ENCODE assay signal across 11 cellular contexts in the genomic region with DNA sequence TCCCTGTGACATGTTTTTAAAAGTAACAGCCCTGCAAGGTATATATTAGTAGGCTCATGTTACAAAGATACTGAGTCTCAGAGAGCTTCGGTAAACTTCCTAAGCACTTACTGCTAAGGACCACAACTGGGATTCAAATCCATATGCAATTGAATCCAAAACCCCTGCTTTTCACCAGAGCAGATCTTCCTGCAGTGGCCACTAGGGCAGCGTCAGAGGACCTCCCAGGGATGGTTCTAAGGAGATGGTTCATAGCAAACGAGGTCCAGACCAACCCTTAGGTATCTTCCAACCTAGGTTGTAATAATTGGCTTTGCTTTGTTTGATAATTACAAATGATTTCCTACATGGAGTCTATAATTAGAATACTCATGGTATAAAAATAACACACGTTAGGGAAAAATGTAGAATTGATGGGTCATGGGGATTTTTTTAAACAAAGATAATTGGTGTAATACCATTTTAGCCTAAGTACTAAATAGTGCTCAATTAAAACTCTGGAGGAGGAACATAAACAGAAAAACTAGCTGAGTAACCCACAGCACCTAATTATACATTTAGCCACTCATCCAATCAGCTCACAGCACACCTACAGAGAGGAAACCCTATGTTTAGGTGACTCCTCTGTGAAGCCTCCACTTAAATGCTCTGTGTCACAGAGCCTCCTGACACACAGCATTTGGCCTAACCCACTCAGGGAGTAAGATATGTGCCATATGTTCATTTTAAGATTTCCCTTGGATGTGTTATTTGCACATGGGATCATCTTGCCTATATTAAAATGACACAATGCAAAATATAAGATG. TPM values are rescaled to one million over a fixed set of nuclear protein-coding genes. Genes with fewer than 3 reads are reported as not detected.
DNase-seq lines count a peak whose midpoint lies in the region; ATAC-seq, FAIRE-seq and TF ChIP-seq lines count a peak whose summit lies in the region.
"Had no signal": no experiment of that assay in that cellular context is flagged by ENCODE, and none has a peak within 500 bp of the region (broad histone marks: within the 10 kb centered on the region; RNA-seq: fewer than 3 reads in every experiment).

No MANE protein-coding gene starts in this region.

- no peaks in the 10 kb centered on the region for H3K9me3 Mint-ChIP-seq in nephron

- CTCF ChIA-PET in GM12878 (lab: Yijun Ruan, JAX): interaction anchor here (0.9 to 1.3 kb wide), 4 partner anchors 10 to 509 kb away, joined by 3 to 5 read pairs (median 4); a partner anchor contains a TSS

- no peaks in the 10 kb centered on the region for H3K36me3 Mint-ChIP-seq in nephron (ENCODE audit: low read depth)

- H3K27me3 Mint-ChIP-seq in nephron (ENCODE audit: low read depth): no peaks in the 10 kb centered on the region

- BruUV-seq in GM12878 (replicated peaks; lab: Mats Ljungman, UMichigan): no TSS peak

- peak overlapping the region; percentile 45 to 90 (median 68) for H3K27ac Mint-ChIP-seq in nephron

- H3K9me3 ChIP-seq in MM.1S (replicated peaks; ENCODE audit: insufficient read depth, low read length) (no peaks in the 10 kb centered on the region), GM12878 (replicated peaks; ENCODE audit: control insufficient read depth, insufficient read depth, low read length) (no peaks in the 10 kb centered on the region), pancreas (no peaks in the 10 kb centered on the region)

- H3K4me1 Mint-ChIP-seq in nephron: peaks cover 19% of the 10 kb centered on the region

- TF ChIP-seq POLR2A in GM12878 (IDR thresholded peaks at IDR 0.05; ENCODE audit: low read depth, low read length): no peak

- peak; percentile 64 for ATAC-seq in GM12878
- no peak for ATAC-seq in pancreas
- ATAC-seq: right cardiac atrium had no signal

- POLR2A ChIA-PET in GM12878 (lab: Charles Lee): no interaction called here

- H2AFZ ChIP-seq in MM.1S (ENCODE audit: low read length) (no peak overlapping the region), GM12878 (ENCODE audit: control insufficient read depth, low read depth, low read length) (no peak overlapping the region)

- no peak overlapping the region for H3K9ac ChIP-seq in MM.1S (ENCODE audit: low read length)
- no peak overlapping the region for H3K9ac ChIP-seq in GM12878 (ENCODE audit: control insufficient read depth, insufficient read depth, low read length)

- FAIRE-seq in GM12878 (lab: Jason Lieb, UNC): no peak
- FAIRE-seq in pancreas (lab: Jason Lieb, UNC): no peak

- SMC1A ChIA-PET in GM12878 (lab: Charles Lee; ENCODE audit: uncharacterized antibody, unreplicated experiment): interaction anchor here (0.6 to 1.2 kb wide), 4 partner anchors 39 to 90 kb away, joined by 3 to 4 read pairs (median 3); no protein-coding TSS in a partner anchor

- 50% methylated on average over 4 of the region's 4 CpGs for WGBS in GM12878 (ENCODE audit: insufficient coverage, insufficient replicate concordance, low lambda C conversion rate, missing lambda C conversion rate)
- 72 to 75% methylated on average over 4 of the region's 4 CpGs for WGBS in pancreas, 2 donors

- DNase-seq in NCI-H146 (lab: John Stamatoyannopoulos, UW) (peak; percentile 4), NCI-H146 treated with DMSO at 0.1 percent for 48 hours (lab: John Stamatoyannopoulos, UW; ENCODE audit: unreplicated experiment) (no peak), MM.1S (no peak), GM12878 (ENCODE audit: low read depth, low spot score) (no peak), NCI-H774 (lab: John Stamatoyannopoulos, UW) (no peak), pancreas (no peak), NCI-H2107 treated with DMSO at 0.1 percent for 48 hours (lab: John Stamatoyannopoulos, UW; ENCODE audit: unreplicated experiment) (no peak)
- DNase-seq: ACHN, NCI-H1694 treated with DMSO at 0.1 percent for 48 hours had no signal

- H4K20me1 ChIP-seq in MM.1S (ENCODE audit: insufficient read depth, low read length): no peaks in the 10 kb centered on the region
- no peaks in the 10 kb centered on the region for H4K20me1 ChIP-seq in GM12878 (ENCODE audit: control insufficient read depth, insufficient read depth)

- H3K27me3 ChIP-seq in MM.1S (replicated peaks; ENCODE audit: insufficient read depth, low read length) (peaks cover 48% of the 10 kb centered on the region), GM12878 (replicated peaks in 1 of 2; ENCODE audit: control insufficient read depth in 2 of 2, insufficient read depth in 2 of 2, low read length in 1 of 2) (0 out of 4 replicates have a peak, but pooled peaks cover 0 to 4% of the 10 kb centered on the region in 2 experiments), pancreas (no peaks in the 10 kb centered on the region)

- H3K4me3 ChIP-seq in MM.1S (ENCODE audit: low read length): no peak overlapping the region
- no peak overlapping the region for H3K4me3 ChIP-seq in GM12878
- no peak overlapping the region for H3K4me3 ChIP-seq in pancreas

- RAD21 ChIA-PET in GM12878 (lab: Charles Lee; ENCODE audit: unreplicated experiment): interaction anchor here (1.0 kb wide), 1 partner anchor 35 kb away, joined by 4 read pairs; no protein-coding TSS in a partner anchor

- intact Hi-C loops in GM12878 (cut with micrococcal nuclease; ENCODE audit: unreplicated experiment): no loop called here
- intact Hi-C loops in pancreas (cut with DNase I): no loop called here

- H3K36me3 ChIP-seq in MM.1S (replicated peaks; ENCODE audit: insufficient read depth, low read length) (no peaks in the 10 kb centered on the region), GM12878 (ENCODE audit: control insufficient read depth in 2 of 2, insufficient read depth in 2 of 2, low read length in 1 of 2) (no peaks in the 10 kb centered on the region), pancreas (no peaks in the 10 kb centered on the region)

- H3K79me2 ChIP-seq in MM.1S (ENCODE audit: low read length) (no peaks in the 10 kb centered on the region), GM12878 (ENCODE audit: control insufficient read depth, insufficient read depth, low read length) (no peaks in the 10 kb centered on the region)

- H3K27ac ChIP-seq in MM.1S (ENCODE audit: low read length) (no peak overlapping the region), GM12878 (ENCODE audit: control insufficient read depth, insufficient read depth) (no peak overlapping the region), pancreas (no peak overlapping the region)

- no peak overlapping the region for H3K4me3 Mint-ChIP-seq in nephron

- TF ChIP-seq EP300 in GM12878 (IDR thresholded peaks at IDR 0.05; ENCODE audit: borderline replicate concordance in 1 of 2, control insufficient read depth in 1 of 2, low read depth in 2 of 2, low read length in 2 of 2): no peak

- TF ChIP-seq CTCF in MM.1S (IDR thresholded peaks at IDR 0.05; ENCODE audit: low read length) (peak; percentile 40), GM12878 (IDR thresholded peaks at IDR 0.05 in 2 of 3, conservative IDR thresholded peaks at IDR 0.05 in 1 of 3; ENCODE audit: control insufficient read depth in 2 of 3, extremely low read depth in 1 of 3, insufficient read depth in 1 of 3, low read depth in 3 of 3, low read length in 3 of 3) (peak; percentile 13 to 38 (median 38); a peak in 4 of 6 replicates), nephron (IDR thresholded peaks at IDR 0.05; ENCODE audit: unreplicated experiment in 3 of 3) (peak in 1 of 3 experiments; percentile 23), pancreas (IDR thresholded peaks at IDR 0.05) (no peak)

- H3K4me1 ChIP-seq in MM.1S (ENCODE audit: low read length): peaks cover 23% of the 10 kb centered on the region
- H3K4me1 ChIP-seq in GM12878 (ENCODE audit: control insufficient read depth, insufficient read depth, low read length): peaks cover 8% of the 10 kb centered on the region; the same call in 1 of the 2 replicates
- peaks cover 0 to 8% (median 4%) of the 10 kb centered on the region in 3 donors for H3K4me1 ChIP-seq in pancreas

- in situ Hi-C loops in GM12878 (cut with MboI): no loop called here

- TF ChIP-seq RAD21 in GM12878 (IDR thresholded peaks at IDR 0.05; ENCODE audit: insufficient read depth, low read depth, low read length): no peak

- H3K9me2 ChIP-seq in MM.1S (replicated peaks; ENCODE audit: insufficient read depth, low read length): no peaks in the 10 kb centered on the region

- peaks cover 28% of the 10 kb centered on the region for H3F3A ChIP-seq in MM.1S (ENCODE audit: insufficient read depth, low read length)

- H3K4me2 ChIP-seq in MM.1S (ENCODE audit: low read depth, low read length) (no peak overlapping the region), GM12878 (ENCODE audit: control insufficient read depth, insufficient read depth) (no peak overlapping the region)

RNA-seq across cellular contexts. Expression of a gene that starts 10.0 kb away (rescaled TPM):
- total RNA-seq in GM12878 (2013; cell fraction: nucleolus; rRNA removed): 167 and 177 TPM in 2 replicates
- total RNA-seq in GM12878 (2014; rRNA removed) (47.7 and 57.0 TPM in 2 replicates), GM12878 (2014; rRNA removed; fragmentation: Illumina TruSeq; extraction: Trizol) (112 and 113 TPM in 2 replicates), GM12878 (2021) (116 and 122 TPM in 2 replicates), pancreas (100 to 1,000 TPM in 1 of 6 donors, 10 to 100 TPM in 5; 56.4 to 100 (median 68.1) TPM)
- 30.2 TPM for polyA plus RNA-seq in GM12878 (2011; ENCODE audit: low read depth)
- polyA plus RNA-seq in GM12878 (2011; rRNA removed) (47.5 and 60.9 TPM in 2 replicates), GM12878 (2014; fragmentation: Illumina TruSeq; extraction: Trizol) (138 and 140 TPM in 2 replicates), GM12878 (2014; fragmentation: Nextera tagmentation; extraction: Ambion mirVana) (10 to 100 TPM; 31.7 to 40.8 TPM), GM12878 (2014; rRNA removed) (47.4 and 55.1 TPM in 2 replicates), GM12878 (2016; fragmentation: Nextera tagmentation; extraction: Ambion mirVana) (10 to 100 TPM; 82.0 to 94.8 TPM), pancreas (10 to 100 TPM; 26.5 to 37.5 TPM)
- polyA plus RNA-seq in GM12878 (2011; cell fraction: cytosol; rRNA removed): 23.8 and 28.7 TPM in 2 replicates
- 55.4 and 59.6 TPM in 2 replicates for polyA plus RNA-seq in GM12878 (2011; cell fraction: nucleus; rRNA removed)
- polyA plus RNA-seq in GM12878 (2012): 37.7 and 51.5 TPM in 2 replicates
- polyA minus RNA-seq in GM12878 (2011; rRNA and poly(A)+ RNA removed): 28.5 and 37.1 TPM in 2 replicates
- polyA minus RNA-seq in GM12878 (2011; cell fraction: cytosol; rRNA and poly(A)+ RNA removed): 24.3 and 25.9 TPM in 2 replicates
- 53.8 and 74.5 TPM in 2 replicates for polyA minus RNA-seq in GM12878 (2011; cell fraction: nucleus; rRNA and poly(A)+ RNA removed)

Comparison
In these comparisons a context has a peak if more than half of its experiments do, and no peak if none do; other contexts are left out.
1. CTCF ChIP-seq: peak in MM.1S (single experiment) and GM12878 (3 of 3); none in pancreas (0 of 4).